ENCODE assay signal across 13 cellular contexts in genomic region chr12:39476121-39476520, GRCh38. TPM values are rescaled to one million over a fixed set of nuclear protein-coding genes. Genes with fewer than 3 reads are reported as not detected.
DNase-seq lines count a peak whose midpoint lies in the region; ATAC-seq, FAIRE-seq and TF ChIP-seq lines count a peak whose summit lies in the region.
"Had no signal": no experiment of that assay in that cellular context is flagged by ENCODE, and none has a peak within 500 bp of the region (broad histone marks: within the 10 kb centered on the region; RNA-seq: fewer than 3 reads in every experiment).

No MANE protein-coding gene starts in this region.

- no peaks in the 10 kb centered on the region for H3K9me2 ChIP-seq in OCI-LY7 (ENCODE audit: insufficient read depth, low read length)

- ATAC-seq in K562: peak; percentile 85

- no peak overlapping the region for H2AFZ ChIP-seq in K562 (ENCODE audit: low read depth, low read length)
- H2AFZ ChIP-seq in OCI-LY7 (ENCODE audit: low read length): no peak overlapping the region
- H2AFZ ChIP-seq: GM23248 had no signal

- H3K36me3 ChIP-seq in K562 (ENCODE audit: control insufficient read depth, insufficient read depth, low read length) (no peaks in the 10 kb centered on the region), OCI-LY7 (ENCODE audit: insufficient read depth, low read length) (no peaks in the 10 kb centered on the region)
- H3K36me3 ChIP-seq: BE2C had no signal

- POLR2A ChIA-PET in K562 (lab: Yijun Ruan, JAX): interaction anchor here (0.9 kb wide), 1 partner anchor 18 kb away, joined by 5 read pairs; no protein-coding TSS in a partner anchor
- POLR2A ChIA-PET in OCI-LY7 (lab: Charles Lee): no interaction called here

- no peak for FAIRE-seq in K562 (lab: Jason Lieb, UNC)
- FAIRE-seq: GM18507, H54 had no signal

- H3K4me2 ChIP-seq in K562 (ENCODE audit: insufficient read depth, low read length) (no peak overlapping the region), OCI-LY7 (ENCODE audit: low read length) (no peak overlapping the region)

- WGBS in K562 (ENCODE audit: insufficient coverage, low coverage, missing lambda C conversion rate): 59% methylated on average over 4 of the region's 4 CpGs

- BruUV-seq in K562 (replicated peaks; lab: Mats Ljungman, UMichigan) (no TSS peak), OCI-LY7 (replicated peaks; lab: Mats Ljungman, UMichigan) (no TSS peak)

- intact Hi-C loops in K562 (cut with micrococcal nuclease): no loop called here
- intact Hi-C loops in OCI-LY7 (cut with micrococcal nuclease; ENCODE audit: unreplicated experiment): no loop called here

- H3K27ac ChIP-seq in C4-2B: no peak overlapping the region
- H3K27ac ChIP-seq in K562 (ENCODE audit: extremely low read depth, low read depth, low read length): no peak overlapping the region
- no peak overlapping the region for H3K27ac ChIP-seq in OCI-LY7 (ENCODE audit: low read depth, low read length, poor library complexity, severe bottlenecking)
- H3K27ac ChIP-seq: GM23248 had no signal

- TF ChIP-seq CTCF in C4-2B (conservative IDR thresholded peaks at IDR 0.05): 0 out of 2 replicates have a peak, but pooled peaks have one; percentile 5
- TF ChIP-seq CTCF in GM12864 (IDR thresholded peaks at IDR 0.05; ENCODE audit: low read depth, low read length, missing control alignments): peak; percentile 15
- peak in 1 of 3 experiments; percentile 23; a peak in 2 of 6 replicates for TF ChIP-seq CTCF in K562 (IDR thresholded peaks at IDR 0.05 in 2 of 3, conservative IDR thresholded peaks at IDR 0.05 in 1 of 3; ENCODE audit: insufficient read depth in 2 of 3, low read depth in 1 of 3, low read length in 3 of 3)
- no peak for TF ChIP-seq CTCF in OCI-LY7 (conservative IDR thresholded peaks at IDR 0.05; ENCODE audit: low read length)

- CTCF ChIA-PET in K562 (lab: Yijun Ruan, JAX; ENCODE audit: low intra/inter-chr PET ratio): no interaction called here
- CTCF ChIA-PET in OCI-LY7 (lab: Charles Lee; ENCODE audit: unreplicated experiment): no interaction called here

- H3K79me2 ChIP-seq in K562 (ENCODE audit: control insufficient read depth, insufficient read depth, low read length) (no peaks in the 10 kb centered on the region), OCI-LY7 (ENCODE audit: insufficient read depth, low read depth, low read length) (no peaks in the 10 kb centered on the region)

- TF ChIP-seq RAD21 in K562 (CRISPR knock-in tag; conservative IDR thresholded peaks at IDR 0.05 in 1 of 2, IDR thresholded peaks at IDR 0.05 in 1 of 2): no peak

- H3K9ac ChIP-seq in K562 (ENCODE audit: insufficient read depth in 1 of 2, low read depth in 2 of 2, low read length in 2 of 2): no peak overlapping the region
- H3K9ac ChIP-seq: GM23248 had no signal

- peaks cover 2% of the 10 kb centered on the region; the same call in 1 of the 2 replicates for H3K9me3 ChIP-seq in K562 (replicated peaks; ENCODE audit: control insufficient read depth, insufficient read depth, low read depth, low read length)
- H3K9me3 ChIP-seq in OCI-LY7 (ENCODE audit: low read length): no peaks in the 10 kb centered on the region
- H3K9me3 ChIP-seq: BE2C, Caco-2 had no signal

- H3K4me3 ChIP-seq in GM12864 (ENCODE audit: low read depth, low read length): no peak overlapping the region
- no peak overlapping the region for H3K4me3 ChIP-seq in K562
- no peak overlapping the region for H3K4me3 ChIP-seq in OCI-LY7 (ENCODE audit: low read depth, low read length, poor library complexity, severe bottlenecking)
- H3K4me3 ChIP-seq: GM23248 had no signal

- H4K20me1 ChIP-seq in K562 (replicated peaks; ENCODE audit: control insufficient read depth, insufficient read depth, low read length) (no peaks in the 10 kb centered on the region), OCI-LY7 (ENCODE audit: insufficient read depth, low read length) (no peaks in the 10 kb centered on the region)

- H3K4me1 ChIP-seq in K562 (replicated peaks in 1 of 2; ENCODE audit: control insufficient read depth in 2 of 2, insufficient read depth in 2 of 2, low read length in 2 of 2): peaks cover 0 to 3% of the 10 kb centered on the region in 2 experiments; a peak in 1 of 5 replicates
- H3K4me1 ChIP-seq in OCI-LY7 (ENCODE audit: insufficient read depth, low read length, poor library complexity, severe bottlenecking): no peaks in the 10 kb centered on the region
- H3K4me1 ChIP-seq: BE2C, Caco-2 had no signal

- no peaks in the 10 kb centered on the region for H3K27me3 ChIP-seq in K562 (ENCODE audit: control insufficient read depth in 2 of 2, insufficient read depth in 2 of 2, low read length in 2 of 2)
- H3K27me3 ChIP-seq: BE2C had no signal

- in situ Hi-C loops in K562 (cut with MboI): no loop called here

- no peak for DNase-seq in GM12864 (ENCODE audit: low read depth)
- DNase-seq in HT-29 (ENCODE audit: low spot score): peak; percentile 35
- no peak for DNase-seq in K562 (ENCODE audit: extremely low read depth in 1 of 4, low spot score in 3 of 4)
- no peak for DNase-seq in germinal center (ENCODE audit: low spot score)
- DNase-seq in retina: no peak
- DNase-seq in OCI-LY7 (ENCODE audit: low spot score): no peak
- DNase-seq: BE2C; Caco-2; CD8-positive, alpha-beta memory T cell; GM23248 had no signal

- H3K9me1 ChIP-seq in K562 (ENCODE audit: control insufficient read depth, insufficient read depth, low read length): no peaks in the 10 kb centered on the region

- TF ChIP-seq EP300 in K562 (IDR thresholded peaks at IDR 0.05; ENCODE audit: low read length): no peak

- TF ChIP-seq POLR2A in K562 (conservative IDR thresholded peaks at IDR 0.05): no peak

TF ChIP-seq in K562, 482 proteins besides CTCF, POLR2A, EP300 and RAD21:
- TF ChIP-seq CC2D1A (IDR thresholded peaks at IDR 0.05) (no peak), UBTF (IDR thresholded peaks at IDR 0.05; ENCODE audit: borderline replicate concordance in 1 of 2, low read depth in 2 of 2, low read length in 2 of 2) (no peak), CREB1 (IDR thresholded peaks at IDR 0.05) (no peak), CREB1 (CRISPR knock-in tag; IDR thresholded peaks at IDR 0.05) (no peak)

RNA-seq across cellular contexts. Expression of gene KIF21A, which starts 33.2 kb away (rescaled TPM):
- 13.4 and 18.2 TPM in 2 replicates for total RNA-seq in HT-29 (2014; rRNA removed; shearing (Covaris generic))
- 18.6 and 112 TPM in 2 replicates for total RNA-seq in K562 (2011; cell fraction: chromatin; rRNA removed; ENCODE audit: low replicate concordance)
- 10.0 and 16.8 TPM in 2 replicates for total RNA-seq in K562 (2011; cell fraction: nucleolus; rRNA removed)
- 38.6 and 55.0 TPM in 2 replicates for total RNA-seq in K562 (2011; cell fraction: nucleoplasm; rRNA removed)
- 27.2 and 30.3 TPM in 2 replicates for total RNA-seq in K562 (2014; rRNA removed)
- 45.0 and 53.9 TPM in 2 replicates for total RNA-seq in K562 (2014; rRNA removed; fragmentation: Illumina TruSeq; extraction: Trizol)
- total RNA-seq in K562 (2015; rRNA removed; fragmentation: Illumina TruSeq; extraction: Trizol): 40.9 and 41.1 TPM in 2 replicates
- total RNA-seq in K562 (2021): 27.7 and 30.4 TPM in 2 replicates
- 16.2 and 30.1 TPM in 2 replicates for polyA plus RNA-seq in K562 (2011; rRNA removed)
- polyA plus RNA-seq in K562 (2011; cell fraction: cytosol; rRNA removed): 4.8 and 6.8 TPM in 2 replicates
- 11.8 and 13.0 TPM in 2 replicates for polyA plus RNA-seq in K562 (2011; cell fraction: nucleus; rRNA removed)
- 15.4 and 20.4 TPM in 2 replicates for polyA plus RNA-seq in K562 (2012)
- 27.1 and 34.8 TPM in 2 replicates for polyA plus RNA-seq in K562 (2014; fragmentation: Illumina TruSeq; extraction: Trizol)
- polyA plus RNA-seq in K562 (2014; fragmentation: Nextera tagmentation; extraction: Ambion mirVana): 10 to 100 TPM; 17.7 to 18.8 TPM
- 18.3 and 19.3 TPM in 2 replicates for polyA plus RNA-seq in K562 (2014; rRNA removed)
- 71.3 and 107 TPM in 2 replicates for polyA minus RNA-seq in K562 (2011; rRNA and poly(A)+ RNA removed)
- polyA minus RNA-seq in K562 (2011; cell fraction: cytosol; rRNA and poly(A)+ RNA removed): 13.3 and 26.8 TPM in 2 replicates
- polyA minus RNA-seq in K562 (2011; cell fraction: nucleus; rRNA and poly(A)+ RNA removed): 53.9 and 58.5 TPM in 2 replicates
- not detected in 2 replicates for total RNA-seq in OCI-LY7 (2014; rRNA removed; shearing (Covaris generic))
- 1.1 and 1.4 TPM in 2 replicates for total RNA-seq in OCI-LY7 (2022)
